In the genomic region with DNA sequence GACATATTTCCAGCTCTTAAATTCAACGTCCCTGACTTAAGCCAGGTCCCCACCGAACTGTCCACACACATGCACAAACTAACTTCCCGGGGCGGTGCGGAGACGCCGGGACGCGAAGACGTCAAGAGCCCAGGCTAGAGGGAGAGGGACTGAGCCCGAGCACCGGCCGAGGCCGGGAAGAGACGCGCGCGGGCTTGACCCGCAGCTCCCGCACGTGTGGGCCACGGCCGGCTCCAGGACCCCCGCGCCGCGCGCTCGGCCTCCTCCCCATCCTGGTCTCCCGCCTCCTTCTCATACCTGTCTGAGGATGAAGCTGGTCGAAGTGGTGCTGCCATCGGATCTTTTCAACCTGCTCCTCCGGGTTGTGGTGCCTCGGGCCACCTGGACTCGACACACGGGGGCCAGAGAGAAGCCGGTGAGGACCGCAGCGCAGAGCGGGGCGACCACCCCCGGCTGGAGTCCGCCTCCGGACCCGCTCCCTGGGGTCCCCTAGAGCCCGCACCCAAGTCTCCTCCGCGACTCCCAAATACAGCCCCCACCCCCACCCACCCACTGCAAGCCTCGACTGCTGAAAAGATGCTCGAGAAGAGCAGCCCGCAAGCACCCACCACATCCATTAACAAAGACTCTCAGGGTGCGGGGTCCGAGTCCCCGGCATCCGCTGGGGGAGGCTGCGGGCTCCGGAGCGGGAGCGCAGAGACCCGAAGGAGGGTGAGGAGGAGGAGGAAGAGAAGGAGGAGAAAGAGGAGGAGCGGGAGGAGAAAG, we compare ENCODE assay signal across 8 cellular contexts. TPM values are rescaled to one million over a fixed set of nuclear protein-coding genes. Genes with fewer than 3 reads are reported as not detected.
DNase-seq lines count a peak whose midpoint lies in the region; ATAC-seq lines count a peak whose summit lies in the region.

No MANE protein-coding gene starts in this region.

- peak overlapping the region; percentile 75 for H3K4me3 Mint-ChIP-seq in activated naive CD8-positive, alpha-beta T cell treated with anti-CD3 and anti-CD28 coated beads for 36 hours

- under 1% methylated on average over 61 of the region's 61 CpGs for WGBS in right cardiac atrium

- intact Hi-C loops in right cardiac atrium (cut with DNase I): no loop called here
- intact Hi-C loops in sciatic nerve (cut with DNase I): no loop called here

- no peaks in the 10 kb centered on the region for H3K27me3 ChIP-seq in right cardiac atrium (ENCODE audit: control insufficient read depth, insufficient read depth)

- peaks cover 3% of the 10 kb centered on the region for H3K4me1 ChIP-seq in right cardiac atrium (ENCODE audit: control insufficient read depth, insufficient read depth, low read length)

- H3K27ac Mint-ChIP-seq in activated naive CD8-positive, alpha-beta T cell treated with anti-CD3 and anti-CD28 coated beads for 36 hours: no peak overlapping the region

- peaks cover 17% of the 10 kb centered on the region for H3K4me1 Mint-ChIP-seq in activated naive CD8-positive, alpha-beta T cell treated with anti-CD3 and anti-CD28 coated beads for 36 hours

- H3K36me3 Mint-ChIP-seq in activated naive CD8-positive, alpha-beta T cell treated with anti-CD3 and anti-CD28 coated beads for 36 hours: no peaks in the 10 kb centered on the region

- peak; percentile 9 for DNase-seq in DMS79 treated with DMSO at 0.1 percent for 48 hours (lab: John Stamatoyannopoulos, UW)
- no peak for DNase-seq in DMS79 (lab: John Stamatoyannopoulos, UW)
- DNase-seq in activated naive CD8-positive, alpha-beta T cell treated with anti-CD3 and anti-CD28 coated beads for 36 hours: no peak
- peak; percentile 30 to 71 (median 64) for DNase-seq in right cardiac atrium
- DNase-seq in sciatic nerve (ENCODE audit: low spot score): peak; percentile 64
- no peak for DNase-seq in NCI-H2107 treated with DMSO at 0.1 percent for 48 hours (lab: John Stamatoyannopoulos, UW; ENCODE audit: unreplicated experiment)
- no peak for DNase-seq in NCI-H2171 (lab: John Stamatoyannopoulos, UW)

- H3K4me3 ChIP-seq in right cardiac atrium (ENCODE audit: low read length): peak overlapping the region; percentile 69

- no peak overlapping the region for H3K27ac ChIP-seq in right cardiac atrium (ENCODE audit: low read length)

- peaks cover 64% of the 10 kb centered on the region for H3K27me3 Mint-ChIP-seq in activated naive CD8-positive, alpha-beta T cell treated with anti-CD3 and anti-CD28 coated beads for 36 hours

- no peaks in the 10 kb centered on the region for H3K9me3 Mint-ChIP-seq in activated naive CD8-positive, alpha-beta T cell treated with anti-CD3 and anti-CD28 coated beads for 36 hours

- ATAC-seq in HG03432 (IDR thresholded peaks at IDR 0.05; ENCODE audit: unreplicated experiment) (peak; percentile 38), right cardiac atrium (peak; percentile 73 to 84), sciatic nerve (peak; percentile 76)

- no peaks in the 10 kb centered on the region for H3K9me3 ChIP-seq in right cardiac atrium (ENCODE audit: control insufficient read depth, low read length)

RNA-seq across cellular contexts. Expression of a gene that starts 0.6 kb away (rescaled TPM):
- total RNA-seq in activated naive CD8-positive, alpha-beta T cell treated with anti-CD3 and anti-CD28 coated beads for 36 hours: under 1 TPM; 0.54 to 0.56 TPM
- total RNA-seq in right cardiac atrium (1 to 10 TPM in 1 of 4 donors, under 1 TPM in 3; 0.57 to 1.5 (median 0.93) TPM), sciatic nerve (11.4 TPM)
- polyA plus RNA-seq in right cardiac atrium: 0.25 TPM

Comparison
In these comparisons a context has a peak if more than half of its experiments do, and no peak if none do; other contexts are left out.
1. DNase-seq: peak in DMS79 treated with DMSO at 0.1 percent for 48 hours (single experiment), right cardiac atrium (3 of 3) and sciatic nerve (single experiment); none in DMS79 (single experiment), activated naive CD8-positive, alpha-beta T cell treated with anti-CD3 and anti-CD28 coated beads for 36 hours (single experiment), NCI-H2107 treated with DMSO at 0.1 percent for 48 hours (single experiment) and NCI-H2171 (single experiment).
2. Peak in every context shown above with its lines, with median percentiles within 50 percentile points of each other: ATAC-seq.